ENCODE assay signal across 14 cellular contexts in genomic region chr11:108551653-108552462, GRCh38. TPM values are rescaled to one million over a fixed set of nuclear protein-coding genes. Genes with fewer than 3 reads are reported as not detected.
DNase-seq lines count a peak whose midpoint lies in the region; ATAC-seq and TF ChIP-seq lines count a peak whose summit lies in the region.
"Had no signal": no experiment of that assay in that cellular context is flagged by ENCODE, and none has a peak within 500 bp of the region (broad histone marks: within the 10 kb centered on the region; RNA-seq: fewer than 3 reads in every experiment).

No MANE protein-coding gene starts in this region.

- no peaks in the 10 kb centered on the region for H4K20me1 ChIP-seq in GM23248 (ENCODE audit: insufficient read depth)

- H3K27me3 Mint-ChIP-seq in progenitor cell of endocrine pancreas: no peaks in the 10 kb centered on the region
- H3K27me3 Mint-ChIP-seq in activated CD4-positive, alpha-beta memory T cell treated with anti-CD3 and anti-CD28 coated beads for 36 hours: no peaks in the 10 kb centered on the region
- H3K27me3 Mint-ChIP-seq: CD4-positive, alpha-beta T cell; stimulated activated memory B cell treated with anti-CD40 and anti-IgM and Interleukin-4, amounts not matched to agents 10 μg/mL and 1 μg/mL and 100 μg/mL, for 72 hours had no signal

- H3K27ac Mint-ChIP-seq in progenitor cell of endocrine pancreas: peak overlapping the region; percentile 96
- no peak overlapping the region for H3K27ac Mint-ChIP-seq in activated CD4-positive, alpha-beta memory T cell treated with anti-CD3 and anti-CD28 coated beads for 36 hours
- H3K27ac Mint-ChIP-seq: CD4-positive, alpha-beta T cell; stimulated activated memory B cell treated with anti-CD40 and anti-IgM and Interleukin-4, amounts not matched to agents 10 μg/mL and 1 μg/mL and 100 μg/mL, for 72 hours; T-helper 2 cell treated with Interferon-gamma antibody and Interleukin-4, amounts not matched to agents 5 μg/mL and 100 μg/mL, for 36 hours had no signal

- no peaks in the 10 kb centered on the region for H3K9me3 Mint-ChIP-seq in progenitor cell of endocrine pancreas (ENCODE audit: low read depth)
- H3K9me3 Mint-ChIP-seq in activated CD4-positive, alpha-beta memory T cell treated with anti-CD3 and anti-CD28 coated beads for 36 hours: no peaks in the 10 kb centered on the region
- H3K9me3 Mint-ChIP-seq: CD4-positive, alpha-beta T cell; stimulated activated memory B cell treated with anti-CD40 and anti-IgM and Interleukin-4, amounts not matched to agents 10 μg/mL and 1 μg/mL and 100 μg/mL, for 72 hours; T-helper 2 cell treated with Interferon-gamma antibody and Interleukin-4, amounts not matched to agents 5 μg/mL and 100 μg/mL, for 36 hours had no signal

- CTCF ChIA-PET in activated CD4-positive, alpha-beta memory T cell treated with anti-CD3 and anti-CD28 coated beads for 36 hours (lab: Charles Lee): no interaction called here

- ATAC-seq in foreskin keratinocyte (peak; percentile 46), GM19035 (IDR thresholded peaks at IDR 0.05; ENCODE audit: unreplicated experiment) (no peak), GM18520 (IDR thresholded peaks at IDR 0.05; ENCODE audit: unreplicated experiment) (no peak)
- ATAC-seq: stimulated activated memory B cell treated with anti-CD40 and anti-IgM and Interleukin-4, amounts not matched to agents 10 μg/mL and 1 μg/mL and 100 μg/mL, for 72 hours had no signal

- H2AFZ ChIP-seq in GM23248: peak overlapping the region; percentile 12; the same call in 1 of the 2 replicates

- H3K79me2 ChIP-seq in GM23248 (ENCODE audit: insufficient read depth): no peaks in the 10 kb centered on the region

- peaks cover 55% of the 10 kb centered on the region for H3K4me1 Mint-ChIP-seq in progenitor cell of endocrine pancreas (ENCODE audit: low read depth)
- no peaks in the 10 kb centered on the region for H3K4me1 Mint-ChIP-seq in activated CD4-positive, alpha-beta memory T cell treated with anti-CD3 and anti-CD28 coated beads for 36 hours (ENCODE audit: low read depth)
- H3K4me1 Mint-ChIP-seq: stimulated activated memory B cell treated with anti-CD40 and anti-IgM and Interleukin-4, amounts not matched to agents 10 μg/mL and 1 μg/mL and 100 μg/mL, for 72 hours had no signal

- H3K9me3 ChIP-seq in GM23248 (ENCODE audit: low read depth): no peaks in the 10 kb centered on the region
- H3K9me3 ChIP-seq in adrenal gland (replicated peaks in 1 of 3): no peaks in the 10 kb centered on the region

- H3F3A ChIP-seq in GM23248 (ENCODE audit: insufficient read depth): no peaks in the 10 kb centered on the region

- no peaks in the 10 kb centered on the region for H3K9me2 ChIP-seq in GM23248 (ENCODE audit: insufficient read depth)

- DNase-seq in GM23248 (peak; percentile 39), foreskin keratinocyte (no peak), progenitor cell of endocrine pancreas (ENCODE audit: low spot score, unreplicated experiment) (no peak), adrenal gland (no peak)
- no peak for DNase-seq in activated CD4-positive, alpha-beta memory T cell treated with anti-CD3 and anti-CD28 coated beads for 36 hours
- DNase-seq: activated CD8-positive, alpha-beta memory T cell treated with anti-CD3 and anti-CD28 coated beads, Interleukin-2, amount 50 U/mL, for 48 hours; CD4-positive, alpha-beta T cell; central memory CD4-positive, alpha-beta T cell; NCI-H1417 treated with DMSO at 0.1 percent for 48 hours had no signal

- peak overlapping the region; percentile 9 for H3K4me3 Mint-ChIP-seq in progenitor cell of endocrine pancreas (ENCODE audit: low read depth)
- no peak overlapping the region for H3K4me3 Mint-ChIP-seq in activated CD4-positive, alpha-beta memory T cell treated with anti-CD3 and anti-CD28 coated beads for 36 hours
- H3K4me3 Mint-ChIP-seq: CD4-positive, alpha-beta T cell; stimulated activated memory B cell treated with anti-CD40 and anti-IgM and Interleukin-4, amounts not matched to agents 10 μg/mL and 1 μg/mL and 100 μg/mL, for 72 hours; T-helper 2 cell treated with Interferon-gamma antibody and Interleukin-4, amounts not matched to agents 5 μg/mL and 100 μg/mL, for 36 hours had no signal

- H3K4me3 ChIP-seq in GM23248: no peak overlapping the region
- H3K4me3 ChIP-seq in adrenal gland: no peak overlapping the region

- H3K9ac ChIP-seq in GM23248: no peak overlapping the region

- peaks cover 18% of the 10 kb centered on the region; the same call in 1 of the 2 replicates for H3K27me3 ChIP-seq in GM23248 (replicated peaks; ENCODE audit: insufficient read depth)
- no peaks in the 10 kb centered on the region for H3K27me3 ChIP-seq in foreskin keratinocyte
- no peaks in the 10 kb centered on the region for H3K27me3 ChIP-seq in adrenal gland

- intact Hi-C loops in activated CD4-positive, alpha-beta memory T cell treated with anti-CD3 and anti-CD28 coated beads for 36 hours (cut with micrococcal nuclease): no loop called here
- intact Hi-C loops in adrenal gland (cut with DNase I): no loop called here

- peaks cover under 1% of the 10 kb centered on the region for H3K36me3 Mint-ChIP-seq in progenitor cell of endocrine pancreas (ENCODE audit: insufficient read depth)
- no peaks in the 10 kb centered on the region for H3K36me3 Mint-ChIP-seq in activated CD4-positive, alpha-beta memory T cell treated with anti-CD3 and anti-CD28 coated beads for 36 hours
- H3K36me3 Mint-ChIP-seq: stimulated activated memory B cell treated with anti-CD40 and anti-IgM and Interleukin-4, amounts not matched to agents 10 μg/mL and 1 μg/mL and 100 μg/mL, for 72 hours had no signal

- TF ChIP-seq CTCF in VCaP (conservative IDR thresholded peaks at IDR 0.05) (no peak), foreskin keratinocyte (conservative IDR thresholded peaks at IDR 0.05) (no peak), progenitor cell of endocrine pancreas (IDR thresholded peaks at IDR 0.05; ENCODE audit: unreplicated experiment) (no peak), adrenal gland (IDR thresholded peaks at IDR 0.05) (no peak)

- no peak overlapping the region for H3K4me2 ChIP-seq in GM23248 (ENCODE audit: unreplicated experiment)

- 20 to 22% methylated on average over 10 of the region's 10 CpGs for WGBS in GM23248 (ENCODE audit: low coverage in 1 of 2, low lambda C conversion rate in 2 of 2, missing lambda C conversion rate in 2 of 2), 2 experiments
- WGBS in adrenal gland, 4 donors: 49 to 54% (median 51%) methylated on average over 10 of the region's 10 CpGs

- H3K4me1 ChIP-seq in GM23248 (ENCODE audit: insufficient read depth) (no peaks in the 10 kb centered on the region), foreskin keratinocyte (peaks cover 10% of the 10 kb centered on the region), adrenal gland (replicated peaks in 1 of 2) (no peaks in the 10 kb centered on the region)

- TF ChIP-seq POLR2A in adrenal gland (IDR thresholded peaks at IDR 0.05): no peak

- POLR2A ChIA-PET in activated CD4-positive, alpha-beta memory T cell treated with anti-CD3 and anti-CD28 coated beads for 36 hours (lab: Charles Lee): no interaction called here

- in situ Hi-C loops in GM23248 (cut with MboI): no loop called here

- H3K27ac ChIP-seq in GM23248: no peak overlapping the region
- peak overlapping the region; percentile 48 for H3K27ac ChIP-seq in VCaP
- H3K27ac ChIP-seq in foreskin keratinocyte: no peak overlapping the region
- H3K27ac ChIP-seq in adrenal gland: peak overlapping the region in 2 of 5 donors; percentile 17 to 25

- H3K36me3 ChIP-seq in GM23248 (ENCODE audit: low read depth): no peaks in the 10 kb centered on the region
- no peaks in the 10 kb centered on the region for H3K36me3 ChIP-seq in adrenal gland (replicated peaks in 1 of 2)

RNA-seq across cellular contexts. Expression of gene EXPH5, which starts 41.7 kb away (rescaled TPM):
- total RNA-seq in GM23248 (2014; rRNA removed; shearing (Covaris generic)): 0.13 TPM in 1 of 2 replicates, not detected in the other
- polyA plus RNA-seq in GM23248 (2016; fragmentation: Nextera tagmentation; extraction: Ambion mirVana): 0.19 TPM in 1 of 2 replicates, not detected in the other
- total RNA-seq in foreskin keratinocyte: 13.2 and 15.0 TPM in 2 replicates
- 1.1 and 1.5 TPM in 2 replicates for polyA plus RNA-seq in foreskin keratinocyte
- total RNA-seq in progenitor cell of endocrine pancreas: 32.8 and 35.0 TPM in 2 replicates
- total RNA-seq in activated CD4-positive, alpha-beta memory T cell treated with anti-CD3 and anti-CD28 coated beads for 36 hours: 1 to 10 TPM; 1.4 to 1.8 TPM
- total RNA-seq in adrenal gland: 1 to 10 TPM in 6 of 8 donors, under 1 TPM in 2; 0.14 to 7.4 (median 1.6) TPM
- polyA plus RNA-seq in adrenal gland: under 1 TPM; 0.16 to 0.40 (median 0.27) TPM

RNA-seq across cellular contexts. Expression of gene POGLUT3, which starts 53.7 kb away (rescaled TPM):
- 21.6 and 26.6 TPM in 2 replicates for total RNA-seq in GM23248 (2014; rRNA removed; shearing (Covaris generic))
- 22.9 and 23.9 TPM in 2 replicates for polyA plus RNA-seq in GM23248 (2016; fragmentation: Nextera tagmentation; extraction: Ambion mirVana)
- total RNA-seq in foreskin keratinocyte: 13.3 and 13.5 TPM in 2 replicates
- 4.7 and 6.4 TPM in 2 replicates for polyA plus RNA-seq in foreskin keratinocyte
- 25.9 and 30.6 TPM in 2 replicates for total RNA-seq in progenitor cell of endocrine pancreas
- 1 to 10 TPM; 9.2 to 9.9 TPM for total RNA-seq in activated CD4-positive, alpha-beta memory T cell treated with anti-CD3 and anti-CD28 coated beads for 36 hours
- total RNA-seq in adrenal gland: 10 to 100 TPM; 16.2 to 29.9 (median 20.3) TPM
- 10 to 100 TPM in 1 of 3 donors, 1 to 10 TPM in 2; 7.6 to 20.6 (median 8.8) TPM for polyA plus RNA-seq in adrenal gland
